Comparison of ENCODE assay signal across 1 cellular context in the genomic region with DNA sequence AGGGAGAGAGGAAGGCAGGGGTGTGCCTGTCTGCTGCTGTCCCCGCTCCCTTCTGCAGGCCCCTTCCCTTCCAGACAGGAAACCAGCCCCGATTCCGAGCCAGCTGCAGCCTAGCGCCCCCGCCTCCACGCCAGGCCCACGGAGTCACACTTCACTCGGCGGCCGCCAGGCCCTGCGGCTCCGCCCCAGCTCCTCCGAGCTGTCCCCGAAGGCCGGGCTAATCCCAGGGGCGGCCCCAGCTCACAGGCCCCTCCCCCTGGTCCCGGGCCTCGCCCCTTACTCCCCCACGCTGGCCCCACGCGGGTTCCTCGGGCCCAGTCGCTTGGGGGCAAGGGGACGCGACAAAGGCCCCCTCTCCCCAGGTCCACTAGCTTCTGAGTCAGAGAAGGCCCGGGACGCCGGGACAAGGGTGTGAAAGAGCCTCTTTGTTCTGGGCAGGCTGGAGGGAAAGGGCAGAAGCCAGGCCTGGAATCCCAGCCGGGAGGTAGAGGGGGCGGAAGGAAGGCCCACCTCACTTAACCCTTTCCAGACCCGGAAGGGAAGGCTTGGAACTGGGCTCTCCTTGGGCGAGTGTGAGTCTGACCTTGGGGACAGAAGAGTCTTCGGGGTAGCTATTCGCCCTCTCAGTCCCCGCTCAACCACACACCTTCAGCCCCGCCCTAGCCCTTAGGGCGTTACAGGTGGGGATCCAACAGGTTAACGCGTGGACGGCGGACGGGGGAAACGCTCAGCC.
TF ChIP-seq lines count a peak whose summit lies in the region.

No MANE protein-coding gene starts in this region.

TF ChIP-seq in HepG2, 621 proteins besides CTCF, POLR2A, EP300 and RAD21 (continued from another document and continues in another):
- TF ChIP-seq, protein P1, sequence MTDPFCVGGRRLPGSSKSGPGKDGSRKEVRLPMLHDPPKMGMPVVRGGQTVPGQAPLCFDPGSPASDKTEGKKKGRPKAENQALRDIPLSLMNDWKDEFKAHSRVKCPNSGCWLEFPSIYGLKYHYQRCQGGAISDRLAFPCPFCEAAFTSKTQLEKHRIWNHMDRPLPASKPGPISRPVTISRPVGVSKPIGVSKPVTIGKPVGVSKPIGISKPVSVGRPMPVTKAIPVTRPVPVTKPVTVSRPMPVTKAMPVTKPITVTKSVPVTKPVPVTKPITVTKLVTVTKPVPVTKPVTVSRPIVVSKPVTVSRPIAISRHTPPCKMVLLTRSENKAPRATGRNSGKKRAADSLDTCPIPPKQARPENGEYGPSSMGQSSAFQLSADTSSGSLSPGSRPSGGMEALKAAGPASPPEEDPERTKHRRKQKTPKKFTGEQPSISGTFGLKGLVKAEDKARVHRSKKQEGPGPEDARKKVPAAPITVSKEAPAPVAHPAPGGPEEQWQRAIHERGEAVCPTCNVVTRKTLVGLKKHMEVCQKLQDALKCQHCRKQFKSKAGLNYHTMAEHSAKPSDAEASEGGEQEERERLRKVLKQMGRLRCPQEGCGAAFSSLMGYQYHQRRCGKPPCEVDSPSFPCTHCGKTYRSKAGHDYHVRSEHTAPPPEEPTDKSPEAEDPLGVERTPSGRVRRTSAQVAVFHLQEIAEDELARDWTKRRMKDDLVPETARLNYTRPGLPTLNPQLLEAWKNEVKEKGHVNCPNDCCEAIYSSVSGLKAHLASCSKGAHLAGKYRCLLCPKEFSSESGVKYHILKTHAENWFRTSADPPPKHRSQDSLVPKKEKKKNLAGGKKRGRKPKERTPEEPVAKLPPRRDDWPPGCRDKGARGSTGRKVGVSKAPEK (CRISPR knock-in tag; IDR thresholded peaks at IDR 0.05; ENCODE audit: borderline replicate concordance): no peak; the same call in 1 of the 2 replicates
- peak; percentile 93 for TF ChIP-seq AGO2 (optimal IDR thresholded peaks at IDR 0.05; ENCODE audit: low read depth, low read length)
- TF ChIP-seq POLR2G (IDR thresholded peaks at IDR 0.05; ENCODE audit: low read depth, low read length): peak; percentile 89
- TF ChIP-seq ZNF75D (CRISPR knock-in tag; IDR thresholded peaks at IDR 0.05; ENCODE audit: borderline replicate concordance): peak; percentile 77; the same call in 1 of the 2 replicates
- TF ChIP-seq RFXANK (CRISPR knock-in tag; IDR thresholded peaks at IDR 0.05): peak; percentile 56; the same call in 1 of the 2 replicates
- peak; percentile 38; the same call in 1 of the 2 replicates for TF ChIP-seq NFYC (CRISPR knock-in tag; IDR thresholded peaks at IDR 0.05)
- no peak for TF ChIP-seq ZFP82 (CRISPR knock-in tag; IDR thresholded peaks at IDR 0.05; ENCODE audit: borderline replicate concordance)
- TF ChIP-seq ZNF841 (CRISPR knock-in tag; IDR thresholded peaks at IDR 0.05; ENCODE audit: borderline replicate concordance): no peak; the same call in 1 of the 2 replicates
- TF ChIP-seq SAP130 (CRISPR knock-in tag; IDR thresholded peaks at IDR 0.05; ENCODE audit: low read depth): peak; percentile 91
- peak; percentile 36; the same call in 1 of the 2 replicates for TF ChIP-seq HNF4G (IDR thresholded peaks at IDR 0.05; ENCODE audit: borderline replicate concordance, low read depth, low read length)
- TF ChIP-seq HNF4G (CRISPR knock-in tag; IDR thresholded peaks at IDR 0.05; ENCODE audit: borderline replicate concordance, low read depth): peak; percentile 61; the same call in 1 of the 2 replicates
- peak; percentile 78; the same call in 1 of the 2 replicates for TF ChIP-seq FLYWCH1 (CRISPR knock-in tag; IDR thresholded peaks at IDR 0.05)
- peak; percentile 95 for TF ChIP-seq BORCS8-MEF2B (CRISPR knock-in tag; IDR thresholded peaks at IDR 0.05)
- TF ChIP-seq MIER3 (CRISPR knock-in tag; IDR thresholded peaks at IDR 0.05; ENCODE audit: borderline replicate concordance): peak; percentile 68; the same call in 1 of the 2 replicates
- peak; percentile 62; the same call in 1 of the 2 replicates for TF ChIP-seq SMYD3 (CRISPR knock-in tag; IDR thresholded peaks at IDR 0.05)
- peak; percentile 42; the same call in 1 of the 2 replicates for TF ChIP-seq PCBP1 (IDR thresholded peaks at IDR 0.05; ENCODE audit: borderline replicate concordance, low read depth, low read length)
- no peak for TF ChIP-seq PAX8 (CRISPR knock-in tag; IDR thresholded peaks at IDR 0.05; ENCODE audit: borderline replicate concordance)
- TF ChIP-seq ZNF678 (CRISPR knock-in tag; IDR thresholded peaks at IDR 0.05): peak; percentile 98
- no peak; the same call in 1 of the 2 replicates for TF ChIP-seq SP140L (CRISPR knock-in tag; IDR thresholded peaks at IDR 0.05; ENCODE audit: borderline replicate concordance)
- TF ChIP-seq ZFP36L1 (CRISPR knock-in tag; IDR thresholded peaks at IDR 0.05): peak; percentile 97
- TF ChIP-seq ZNF777 (CRISPR knock-in tag; IDR thresholded peaks at IDR 0.05): no peak; the same call in 1 of the 2 replicates
- TF ChIP-seq ZNF274 (CRISPR knock-in tag; IDR thresholded peaks at IDR 0.05): peak; percentile 70
- no peak for TF ChIP-seq CBX1 (IDR thresholded peaks at IDR 0.05; ENCODE audit: low read depth)
- TF ChIP-seq, protein P2, sequence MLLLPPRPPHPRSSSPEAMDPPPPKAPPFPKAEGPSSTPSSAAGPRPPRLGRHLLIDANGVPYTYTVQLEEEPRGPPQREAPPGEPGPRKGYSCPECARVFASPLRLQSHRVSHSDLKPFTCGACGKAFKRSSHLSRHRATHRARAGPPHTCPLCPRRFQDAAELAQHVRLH (CRISPR knock-in tag; IDR thresholded peaks at IDR 0.05; ENCODE audit: borderline replicate concordance, low read depth): peak; percentile 67; the same call in 1 of the 2 replicates
- TF ChIP-seq, protein P3, sequence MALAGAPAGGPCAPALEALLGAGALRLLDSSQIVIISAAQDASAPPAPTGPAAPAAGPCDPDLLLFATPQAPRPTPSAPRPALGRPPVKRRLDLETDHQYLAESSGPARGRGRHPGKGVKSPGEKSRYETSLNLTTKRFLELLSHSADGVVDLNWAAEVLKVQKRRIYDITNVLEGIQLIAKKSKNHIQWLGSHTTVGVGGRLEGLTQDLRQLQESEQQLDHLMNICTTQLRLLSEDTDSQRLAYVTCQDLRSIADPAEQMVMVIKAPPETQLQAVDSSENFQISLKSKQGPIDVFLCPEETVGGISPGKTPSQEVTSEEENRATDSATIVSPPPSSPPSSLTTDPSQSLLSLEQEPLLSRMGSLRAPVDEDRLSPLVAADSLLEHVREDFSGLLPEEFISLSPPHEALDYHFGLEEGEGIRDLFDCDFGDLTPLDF (CRISPR knock-in tag; IDR thresholded peaks at IDR 0.05): peak; percentile 62; the same call in 1 of the 2 replicates
- TF ChIP-seq, protein P4, sequence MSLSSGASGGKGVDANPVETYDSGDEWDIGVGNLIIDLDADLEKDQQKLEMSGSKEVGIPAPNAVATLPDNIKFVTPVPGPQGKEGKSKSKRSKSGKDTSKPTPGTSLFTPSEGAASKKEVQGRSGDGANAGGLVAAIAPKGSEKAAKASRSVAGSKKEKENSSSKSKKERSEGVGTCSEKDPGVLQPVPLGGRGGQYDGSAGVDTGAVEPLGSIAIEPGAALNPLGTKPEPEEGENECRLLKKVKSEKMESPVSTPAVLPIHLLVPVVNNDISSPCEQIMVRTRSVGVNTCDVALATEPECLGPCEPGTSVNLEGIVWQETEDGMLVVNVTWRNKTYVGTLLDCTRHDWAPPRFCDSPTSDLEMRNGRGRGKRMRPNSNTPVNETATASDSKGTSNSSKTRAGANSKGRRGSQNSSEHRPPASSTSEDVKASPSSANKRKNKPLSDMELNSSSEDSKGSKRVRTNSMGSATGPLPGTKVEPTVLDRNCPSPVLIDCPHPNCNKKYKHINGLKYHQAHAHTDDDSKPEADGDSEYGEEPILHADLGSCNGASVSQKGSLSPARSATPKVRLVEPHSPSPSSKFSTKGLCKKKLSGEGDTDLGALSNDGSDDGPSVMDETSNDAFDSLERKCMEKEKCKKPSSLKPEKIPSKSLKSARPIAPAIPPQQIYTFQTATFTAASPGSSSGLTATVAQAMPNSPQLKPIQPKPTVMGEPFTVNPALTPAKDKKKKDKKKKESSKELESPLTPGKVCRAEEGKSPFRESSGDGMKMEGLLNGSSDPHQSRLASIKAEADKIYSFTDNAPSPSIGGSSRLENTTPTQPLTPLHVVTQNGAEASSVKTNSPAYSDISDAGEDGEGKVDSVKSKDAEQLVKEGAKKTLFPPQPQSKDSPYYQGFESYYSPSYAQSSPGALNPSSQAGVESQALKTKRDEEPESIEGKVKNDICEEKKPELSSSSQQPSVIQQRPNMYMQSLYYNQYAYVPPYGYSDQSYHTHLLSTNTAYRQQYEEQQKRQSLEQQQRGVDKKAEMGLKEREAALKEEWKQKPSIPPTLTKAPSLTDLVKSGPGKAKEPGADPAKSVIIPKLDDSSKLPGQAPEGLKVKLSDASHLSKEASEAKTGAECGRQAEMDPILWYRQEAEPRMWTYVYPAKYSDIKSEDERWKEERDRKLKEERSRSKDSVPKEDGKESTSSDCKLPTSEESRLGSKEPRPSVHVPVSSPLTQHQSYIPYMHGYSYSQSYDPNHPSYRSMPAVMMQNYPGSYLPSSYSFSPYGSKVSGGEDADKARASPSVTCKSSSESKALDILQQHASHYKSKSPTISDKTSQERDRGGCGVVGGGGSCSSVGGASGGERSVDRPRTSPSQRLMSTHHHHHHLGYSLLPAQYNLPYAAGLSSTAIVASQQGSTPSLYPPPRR (CRISPR knock-in tag; IDR thresholded peaks at IDR 0.05; ENCODE audit: borderline replicate concordance): peak; percentile 83
- peak; percentile 62; the same call in 1 of the 2 replicates for TF ChIP-seq NR1H2 (CRISPR knock-in tag; IDR thresholded peaks at IDR 0.05; ENCODE audit: borderline replicate concordance, low read depth)
- TF ChIP-seq ZNF83 (CRISPR knock-in tag; IDR thresholded peaks at IDR 0.05; ENCODE audit: borderline replicate concordance): no peak
- TF ChIP-seq RARA (CRISPR knock-in tag; IDR thresholded peaks at IDR 0.05): peak; percentile 59
- no peak for TF ChIP-seq ZNF558 (CRISPR knock-in tag; IDR thresholded peaks at IDR 0.05; ENCODE audit: borderline replicate concordance)
- no peak for TF ChIP-seq CREB1 (IDR thresholded peaks at IDR 0.05)
- peak; percentile 81 for TF ChIP-seq CREB1 (CRISPR knock-in tag; IDR thresholded peaks at IDR 0.05)
- TF ChIP-seq AHR (CRISPR knock-in tag; IDR thresholded peaks at IDR 0.05): no peak
- peak; percentile 22; the same call in 1 of the 2 replicates for TF ChIP-seq ZNF44 (CRISPR knock-in tag; IDR thresholded peaks at IDR 0.05)
- TF ChIP-seq, protein P5, sequence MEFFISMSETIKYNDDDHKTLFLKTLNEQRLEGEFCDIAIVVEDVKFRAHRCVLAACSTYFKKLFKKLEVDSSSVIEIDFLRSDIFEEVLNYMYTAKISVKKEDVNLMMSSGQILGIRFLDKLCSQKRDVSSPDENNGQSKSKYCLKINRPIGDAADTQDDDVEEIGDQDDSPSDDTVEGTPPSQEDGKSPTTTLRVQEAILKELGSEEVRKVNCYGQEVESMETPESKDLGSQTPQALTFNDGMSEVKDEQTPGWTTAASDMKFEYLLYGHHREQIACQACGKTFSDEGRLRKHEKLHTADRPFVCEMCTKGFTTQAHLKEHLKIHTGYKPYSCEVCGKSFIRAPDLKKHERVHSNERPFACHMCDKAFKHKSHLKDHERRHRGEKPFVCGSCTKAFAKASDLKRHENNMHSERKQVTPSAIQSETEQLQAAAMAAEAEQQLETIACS (CRISPR knock-in tag; IDR thresholded peaks at IDR 0.05): no peak
- TF ChIP-seq, protein P6, sequence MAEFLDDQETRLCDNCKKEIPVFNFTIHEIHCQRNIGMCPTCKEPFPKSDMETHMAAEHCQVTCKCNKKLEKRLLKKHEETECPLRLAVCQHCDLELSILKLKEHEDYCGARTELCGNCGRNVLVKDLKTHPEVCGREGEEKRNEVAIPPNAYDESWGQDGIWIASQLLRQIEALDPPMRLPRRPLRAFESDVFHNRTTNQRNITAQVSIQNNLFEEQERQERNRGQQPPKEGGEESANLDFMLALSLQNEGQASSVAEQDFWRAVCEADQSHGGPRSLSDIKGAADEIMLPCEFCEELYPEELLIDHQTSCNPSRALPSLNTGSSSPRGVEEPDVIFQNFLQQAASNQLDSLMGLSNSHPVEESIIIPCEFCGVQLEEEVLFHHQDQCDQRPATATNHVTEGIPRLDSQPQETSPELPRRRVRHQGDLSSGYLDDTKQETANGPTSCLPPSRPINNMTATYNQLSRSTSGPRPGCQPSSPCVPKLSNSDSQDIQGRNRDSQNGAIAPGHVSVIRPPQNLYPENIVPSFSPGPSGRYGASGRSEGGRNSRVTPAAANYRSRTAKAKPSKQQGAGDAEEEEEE (CRISPR knock-in tag; IDR thresholded peaks at IDR 0.05; ENCODE audit: borderline replicate concordance): no peak
- peak; percentile 31; the same call in 1 of the 2 replicates for TF ChIP-seq MIXL1 (CRISPR knock-in tag; IDR thresholded peaks at IDR 0.05)
- peak; percentile 41 for TF ChIP-seq ZEB1 (IDR thresholded peaks at IDR 0.05; ENCODE audit: insufficient replicate concordance, low read depth)
- peak; percentile 95 for TF ChIP-seq ZMYM2 (CRISPR knock-in tag; IDR thresholded peaks at IDR 0.05)
- TF ChIP-seq U2AF1 (optimal IDR thresholded peaks at IDR 0.05; ENCODE audit: low read depth, low read length): no peak
- TF ChIP-seq, protein P7, sequence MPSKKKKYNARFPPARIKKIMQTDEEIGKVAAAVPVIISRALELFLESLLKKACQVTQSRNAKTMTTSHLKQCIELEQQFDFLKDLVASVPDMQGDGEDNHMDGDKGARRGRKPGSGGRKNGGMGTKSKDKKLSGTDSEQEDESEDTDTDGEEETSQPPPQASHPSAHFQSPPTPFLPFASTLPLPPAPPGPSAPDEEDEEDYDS (CRISPR knock-in tag; IDR thresholded peaks at IDR 0.05): peak; percentile 69; the same call in 1 of the 2 replicates
- TF ChIP-seq, protein P8, sequence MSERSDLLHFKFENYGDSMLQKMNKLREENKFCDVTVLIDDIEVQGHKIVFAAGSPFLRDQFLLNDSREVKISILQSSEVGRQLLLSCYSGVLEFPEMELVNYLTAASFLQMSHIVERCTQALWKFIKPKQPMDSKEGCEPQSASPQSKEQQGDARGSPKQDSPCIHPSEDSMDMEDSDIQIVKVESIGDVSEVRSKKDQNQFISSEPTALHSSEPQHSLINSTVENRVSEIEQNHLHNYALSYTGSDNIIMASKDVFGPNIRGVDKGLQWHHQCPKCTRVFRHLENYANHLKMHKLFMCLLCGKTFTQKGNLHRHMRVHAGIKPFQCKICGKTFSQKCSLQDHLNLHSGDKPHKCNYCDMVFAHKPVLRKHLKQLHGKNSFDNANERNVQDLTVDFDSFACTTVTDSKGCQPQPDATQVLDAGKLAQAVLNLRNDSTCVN (CRISPR knock-in tag; IDR thresholded peaks at IDR 0.05; ENCODE audit: borderline replicate concordance): no peak
- no peak for TF ChIP-seq PTBP1 (IDR thresholded peaks at IDR 0.05; ENCODE audit: low read depth, low read length, poor library complexity, severe bottlenecking)
- TF ChIP-seq, protein P9, sequence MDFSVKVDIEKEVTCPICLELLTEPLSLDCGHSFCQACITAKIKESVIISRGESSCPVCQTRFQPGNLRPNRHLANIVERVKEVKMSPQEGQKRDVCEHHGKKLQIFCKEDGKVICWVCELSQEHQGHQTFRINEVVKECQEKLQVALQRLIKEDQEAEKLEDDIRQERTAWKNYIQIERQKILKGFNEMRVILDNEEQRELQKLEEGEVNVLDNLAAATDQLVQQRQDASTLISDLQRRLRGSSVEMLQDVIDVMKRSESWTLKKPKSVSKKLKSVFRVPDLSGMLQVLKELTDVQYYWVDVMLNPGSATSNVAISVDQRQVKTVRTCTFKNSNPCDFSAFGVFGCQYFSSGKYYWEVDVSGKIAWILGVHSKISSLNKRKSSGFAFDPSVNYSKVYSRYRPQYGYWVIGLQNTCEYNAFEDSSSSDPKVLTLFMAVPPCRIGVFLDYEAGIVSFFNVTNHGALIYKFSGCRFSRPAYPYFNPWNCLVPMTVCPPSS (IDR thresholded peaks at IDR 0.05): no peak
- TF ChIP-seq KLF9 (CRISPR knock-in tag; IDR thresholded peaks at IDR 0.05; ENCODE audit: low read depth): peak; percentile 98; the same call in 1 of the 2 replicates
- peak; percentile 24; the same call in 1 of the 2 replicates for TF ChIP-seq ZNF343 (CRISPR knock-in tag; IDR thresholded peaks at IDR 0.05)
- TF ChIP-seq PRMT3 (CRISPR knock-in tag; IDR thresholded peaks at IDR 0.05; ENCODE audit: borderline replicate concordance, low read depth): no peak
- peak; percentile 76; the same call in 1 of the 2 replicates for TF ChIP-seq JUND (CRISPR knock-in tag; IDR thresholded peaks at IDR 0.05)
